In genomic region chr15:59741274-59741906, GRCh38 we compare ENCODE assay signal across 7 cellular contexts. TPM values are rescaled to one million over a fixed set of nuclear protein-coding genes. Genes with fewer than 3 reads are reported as not detected.
DNase-seq lines count a peak whose midpoint lies in the region; ATAC-seq, FAIRE-seq and TF ChIP-seq lines count a peak whose summit lies in the region.

No MANE protein-coding gene starts in this region.

- H3K27me3 Mint-ChIP-seq in osteocyte (ENCODE audit: unreplicated experiment): peaks cover 7% of the 10 kb centered on the region

- DNase-seq in H7: peak; percentile 63
- peak; percentile 25 for DNase-seq in NCI-H2196 treated with DMSO at 0.1 percent for 48 hours (lab: John Stamatoyannopoulos, UW; ENCODE audit: unreplicated experiment)
- DNase-seq in bronchial epithelial cell (ENCODE audit: low read depth): peak; percentile 55
- DNase-seq in osteocyte (ENCODE audit: extremely low spot score, unreplicated experiment): no peak
- DNase-seq in Peyer's patch: no peak

- peak; percentile 44 for TF ChIP-seq CTCF in bronchial epithelial cell (IDR thresholded peaks at IDR 0.05; ENCODE audit: insufficient read depth, low read length, severe bottlenecking)
- peak; percentile 21 for TF ChIP-seq CTCF in osteocyte (IDR thresholded peaks at IDR 0.05)
- peak in 3 of 6 experiments; percentile 18 to 45 (median 35) for TF ChIP-seq CTCF in Peyer's patch (IDR thresholded peaks at IDR 0.05)

- H3K4me3 ChIP-seq in H7 (ENCODE audit: insufficient read depth, low read depth, low read length): no peak overlapping the region
- H3K4me3 ChIP-seq in bronchial epithelial cell (ENCODE audit: low read depth, low read length): no peak overlapping the region
- H3K4me3 ChIP-seq in Peyer's patch: no peak overlapping the region

- H3K9me3 Mint-ChIP-seq in osteocyte (ENCODE audit: unreplicated experiment): no peaks in the 10 kb centered on the region

- no peaks in the 10 kb centered on the region for H3K4me1 Mint-ChIP-seq in osteocyte (ENCODE audit: unreplicated experiment)

- H3K36me3 Mint-ChIP-seq in osteocyte (ENCODE audit: unreplicated experiment): no peaks in the 10 kb centered on the region

- H3K4me3 Mint-ChIP-seq in osteocyte (ENCODE audit: unreplicated experiment): no peak overlapping the region

- TF ChIP-seq POLR2A in Peyer's patch (IDR thresholded peaks at IDR 0.05): no peak

- no peaks in the 10 kb centered on the region for H3K9me3 ChIP-seq in Peyer's patch

- H3K4me1 ChIP-seq in Peyer's patch: no peaks in the 10 kb centered on the region

- no peak overlapping the region for H3K27ac ChIP-seq in Peyer's patch

- no peak for FAIRE-seq in bronchial epithelial cell (lab: Jason Lieb, UNC)

- no peak overlapping the region for H3K27ac Mint-ChIP-seq in osteocyte (ENCODE audit: unreplicated experiment)

- ATAC-seq in HG03520 (IDR thresholded peaks at IDR 0.05; ENCODE audit: unreplicated experiment) (no peak), GM19328 (IDR thresholded peaks at IDR 0.05; ENCODE audit: unreplicated experiment) (no peak)

- H3K36me3 ChIP-seq in H7 (replicated peaks; ENCODE audit: control insufficient read depth, insufficient read depth, low read length) (no peaks in the 10 kb centered on the region), bronchial epithelial cell (ENCODE audit: control insufficient read depth, insufficient read depth, low read length) (no peaks in the 10 kb centered on the region), Peyer's patch (no peaks in the 10 kb centered on the region)

- H3K27me3 ChIP-seq in H7 (ENCODE audit: control insufficient read depth, insufficient read depth, low read length): no peaks in the 10 kb centered on the region
- H3K27me3 ChIP-seq in bronchial epithelial cell (ENCODE audit: control insufficient read depth, insufficient read depth, low read length): peaks cover 2% of the 10 kb centered on the region
- H3K27me3 ChIP-seq in Peyer's patch: no peaks in the 10 kb centered on the region

RNA-seq across cellular contexts. Expression of gene BNIP2, which starts 52.3 kb away (rescaled TPM):
- total RNA-seq in H7 (2014; rRNA removed; shearing (Covaris generic)): 28.9 and 30.6 TPM in 2 replicates
- total RNA-seq in bronchial epithelial cell: 88.3 and 123 TPM in 2 replicates
- total RNA-seq in osteocyte: 64.6 and 68.0 TPM in 2 replicates
- 100 to 1,000 TPM; 134 to 261 (median 147) TPM for total RNA-seq in Peyer's patch

Comparison
In these comparisons a context has a peak if more than half of its experiments do, and no peak if none do; other contexts are left out.
1. DNase-seq: peak in H7 (single experiment), NCI-H2196 treated with DMSO at 0.1 percent for 48 hours (single experiment) and bronchial epithelial cell (single experiment); none in osteocyte (single experiment) and Peyer's patch (0 of 3).